20 cellular contexts compared by ENCODE assay signal in genomic region chr20:58875111-58875510, GRCh38. TPM values are rescaled to one million over a fixed set of nuclear protein-coding genes. Genes with fewer than 3 reads are reported as not detected.
DNase-seq lines count a peak whose midpoint lies in the region; ATAC-seq, FAIRE-seq and TF ChIP-seq lines count a peak whose summit lies in the region.
"Had no signal": no experiment of that assay in that cellular context is flagged by ENCODE, and none has a peak within 500 bp of the region (broad histone marks: within the 10 kb centered on the region; RNA-seq: fewer than 3 reads in every experiment).

No MANE protein-coding gene starts in this region.

- DNase-seq in IMR-90 (no peak), WERI-Rb-1 (peak; percentile 37), H1 (ENCODE audit: low read depth in 1 of 2, low spot score in 2 of 2) (no peak), thyroid gland (no peak), chondrocyte (ENCODE audit: low spot score) (no peak)
- DNase-seq: CD8-positive, alpha-beta memory T cell; H7; KG1; NCI-H1417; NCI-H187; NCI-H226; NCI-H526; NK-92 treated with Interleukin-12 subunit alpha and Interleukin-12 subunit beta, amount 100 ng/mL, for 24 hours; Right ventricle myocardium superior had no signal

- H3K79me2 ChIP-seq in H1 (ENCODE audit: control insufficient read depth in 1 of 2, insufficient read depth in 2 of 2, low read length in 2 of 2), result no peaks in the 10 kb centered on the region

- H2BK120ac ChIP-seq in IMR-90 (ENCODE audit: low read depth, low read length) (no peak overlapping the region), H1 (replicated peaks; ENCODE audit: low read depth, low read length) (no peak overlapping the region)

- H4K20me1 ChIP-seq in IMR-90 (ENCODE audit: insufficient read depth, low read length) (no peaks in the 10 kb centered on the region), H1 (replicated peaks in 1 of 2; ENCODE audit: control insufficient read depth in 1 of 2, insufficient read depth in 2 of 2, low read length in 2 of 2) (no peaks in the 10 kb centered on the region)
- H4K20me1 ChIP-seq: BLaER1 treated with 17β-estradiol and CSF1 and Interleukin-3, amounts not matched to agents 10 nM and 100 nM had no signal

- TF ChIP-seq POLR2A in IMR-90 (IDR thresholded peaks at IDR 0.05; ENCODE audit: low read depth, low read length) (no peak), H1 (IDR thresholded peaks at IDR 0.05; ENCODE audit: control extremely low read depth in 1 of 2, low read depth in 2 of 2, low read length in 2 of 2) (no peak), thyroid gland (IDR thresholded peaks at IDR 0.05) (no peak)

- TF ChIP-seq CTCF in IMR-90 (conservative IDR thresholded peaks at IDR 0.05; ENCODE audit: low read depth, low read length), result no peak
- TF ChIP-seq CTCF in WERI-Rb-1 (IDR thresholded peaks at IDR 0.05; ENCODE audit: low read depth, low read length), result no peak
- no peak for TF ChIP-seq CTCF in H1 (IDR thresholded peaks at IDR 0.05; ENCODE audit: control extremely low read depth in 1 of 3, insufficient read depth in 1 of 3, low read depth in 1 of 3, low read length in 3 of 3)
- no peak for TF ChIP-seq CTCF in thyroid gland (IDR thresholded peaks at IDR 0.05)
- TF ChIP-seq CTCF in chondrocyte (IDR thresholded peaks at IDR 0.05), result no peak

- H3K4me2 ChIP-seq in IMR-90 (ENCODE audit: low read depth, low read length) (no peak overlapping the region), H1 (ENCODE audit: insufficient read depth in 1 of 2, low read depth in 2 of 2, low read length in 2 of 2) (no peak overlapping the region)
- H3K4me2 ChIP-seq: BLaER1 treated with 17β-estradiol and CSF1 and Interleukin-3, amounts not matched to agents 10 nM and 100 nM had no signal

- no peak overlapping the region for H4K5ac ChIP-seq in IMR-90 (ENCODE audit: low read depth, low read length)
- H4K5ac ChIP-seq in H1 (ENCODE audit: insufficient read length, low read depth, low read length), result no peak overlapping the region

- no peak overlapping the region for H2AFZ ChIP-seq in IMR-90 (replicated peaks; ENCODE audit: low read length, poor library complexity)
- H2AFZ ChIP-seq in H1 (ENCODE audit: low read length), result no peak overlapping the region

- POLR2A ChIA-PET in IMR-90 (lab: Charles Lee; ENCODE audit: unreplicated experiment) (no interaction called here), H1 (lab: Charles Lee; ENCODE audit: partially characterized antibody) (interaction anchor here (1.5 to 4.4 kb wide), 3 partner anchors 9 to 15 kb away, joined by 3 to 26 read pairs (median 13); no protein-coding TSS in a partner anchor)

- H3K4me3 Mint-ChIP-seq in chondrocyte (ENCODE audit: unreplicated experiment), result no peak overlapping the region
- H3K4me3 Mint-ChIP-seq: CD8-positive, alpha-beta memory T cell had no signal

- no peak overlapping the region for H2BK15ac ChIP-seq in IMR-90 (ENCODE audit: low read depth, low read length)
- H2BK15ac ChIP-seq in H1 (ENCODE audit: low read length), result no peak overlapping the region

- intact Hi-C loops in IMR-90 (cut with micrococcal nuclease), result no loop called here
- intact Hi-C loops in thyroid gland (cut with DNase I), result no loop called here

- H3K4me3 ChIP-seq in IMR-90 (ENCODE audit: insufficient read depth, low read depth, low read length) (no peak overlapping the region), WERI-Rb-1 (ENCODE audit: low read depth, low read length) (no peak overlapping the region), H1 (ENCODE audit: extremely low read depth in 1 of 4, insufficient read depth in 2 of 4, low read depth in 3 of 4, low read length in 4 of 4) (no peak overlapping the region), thyroid gland (replicated peaks in 1 of 3) (no peak overlapping the region)
- H3K4me3 ChIP-seq: BLaER1 treated with 17β-estradiol and CSF1 and Interleukin-3, amounts not matched to agents 10 nM and 100 nM had no signal

- no peak overlapping the region for H3K14ac ChIP-seq in IMR-90 (replicated peaks; ENCODE audit: low read depth, low read length)
- H3K14ac ChIP-seq in H1 (ENCODE audit: insufficient read length), result no peak overlapping the region

- peaks cover 3% of the 10 kb centered on the region; the same call in 1 of the 2 replicates for H3K9me1 ChIP-seq in IMR-90 (ENCODE audit: insufficient read depth, low read length)

- no peak overlapping the region for H3K18ac ChIP-seq in IMR-90 (ENCODE audit: low read depth, low read length)
- 0 out of 2 replicates have a peak overlapping the region, but pooled peaks have one; percentile 49 for H3K18ac ChIP-seq in H1 (ENCODE audit: extremely low read depth, low read length)

- BruUV-seq in IMR-90 (replicated peaks; lab: Mats Ljungman, UMichigan), result no TSS peak

- no peaks in the 10 kb centered on the region for H3K23me2 ChIP-seq in H1 (ENCODE audit: low read depth, low read length)

- no peaks in the 10 kb centered on the region for H3K27me3 Mint-ChIP-seq in chondrocyte (ENCODE audit: low read depth)

- peaks cover 2% of the 10 kb centered on the region; the same call in 1 of the 2 replicates for H3K4me1 ChIP-seq in IMR-90 (ENCODE audit: control insufficient read depth, insufficient read depth, low read length)
- H3K4me1 ChIP-seq in H1 (replicated peaks in 1 of 4; ENCODE audit: control insufficient read depth in 3 of 4, insufficient read depth in 4 of 4, low read length in 3 of 4), result peaks cover 3 to 23% (median 18%) of the 10 kb centered on the region in 4 experiments
- H3K4me1 ChIP-seq in thyroid gland, result peaks cover 37 to 64% of the 10 kb centered on the region in 2 donors

- H3K27ac Mint-ChIP-seq in chondrocyte (ENCODE audit: unreplicated experiment), result no peak overlapping the region

- H3K23ac ChIP-seq in IMR-90 (ENCODE audit: low read depth, low read length), result 0 out of 2 replicates have a peak overlapping the region, but pooled peaks have one; percentile 29
- H3K23ac ChIP-seq in H1 (ENCODE audit: insufficient read length), result no peak overlapping the region

- H3K56ac ChIP-seq in IMR-90 (ENCODE audit: extremely low read depth, insufficient read depth, low read length), result no peak overlapping the region
- H3K56ac ChIP-seq in H1 (replicated peaks; ENCODE audit: insufficient read length, low read depth, low read length), result no peak overlapping the region

- H3K79me1 ChIP-seq in IMR-90 (ENCODE audit: low read depth in 1 of 2, low read length in 2 of 2), result no peaks in the 10 kb centered on the region
- no peaks in the 10 kb centered on the region for H3K79me1 ChIP-seq in H1 (ENCODE audit: low read depth, low read length)

- in situ Hi-C loops in IMR-90 (cut with MboI; ENCODE audit: low sequenced_read_pairs), result no loop called here

- H2BK20ac ChIP-seq in IMR-90 (ENCODE audit: low read depth, low read length) (no peak overlapping the region), H1 (ENCODE audit: low read length) (no peak overlapping the region)

- no peak overlapping the region for H2AK5ac ChIP-seq in IMR-90 (ENCODE audit: low read depth, low read length)
- no peak overlapping the region for H2AK5ac ChIP-seq in H1 (ENCODE audit: low read depth, low read length)

- H2BK5ac ChIP-seq in IMR-90 (ENCODE audit: low read depth, low read length, poor library complexity, severe bottlenecking) (no peak overlapping the region), H1 (ENCODE audit: low read depth, low read length) (no peak overlapping the region)

- no peaks in the 10 kb centered on the region for H3K9me3 Mint-ChIP-seq in chondrocyte (ENCODE audit: low read depth)
- H3K9me3 Mint-ChIP-seq: CD8-positive, alpha-beta memory T cell had no signal

- H3K36me3 ChIP-seq in IMR-90 (ENCODE audit: control insufficient read depth, insufficient read depth, low read length) (no peaks in the 10 kb centered on the region), WERI-Rb-1 (no peaks in the 10 kb centered on the region), H1 (ENCODE audit: control insufficient read depth in 2 of 4, insufficient read depth in 4 of 4, low read length in 3 of 4) (no peaks in the 10 kb centered on the region; a peak in 1 of 8 replicates), thyroid gland (no peaks in the 10 kb centered on the region)
- H3K36me3 ChIP-seq: BLaER1 treated with 17β-estradiol and CSF1 and Interleukin-3, amounts not matched to agents 10 nM and 100 nM had no signal

- H3K9me3 ChIP-seq in IMR-90 (ENCODE audit: control insufficient read depth, insufficient read depth, low read length) (no peaks in the 10 kb centered on the region), WERI-Rb-1 (ENCODE audit: severe bottlenecking) (no peaks in the 10 kb centered on the region), H1 (ENCODE audit: insufficient read depth in 2 of 2, low read depth in 1 of 2, low read length in 1 of 2) (no peaks in the 10 kb centered on the region), thyroid gland (no peaks in the 10 kb centered on the region)
- H3K9me3 ChIP-seq: BLaER1 treated with 17β-estradiol and CSF1 and Interleukin-3, amounts not matched to agents 10 nM and 100 nM had no signal

- no peak overlapping the region for H3K27ac ChIP-seq in IMR-90 (ENCODE audit: insufficient read depth, low read length)
- peak overlapping the region; percentile 32 for H3K27ac ChIP-seq in WERI-Rb-1
- H3K27ac ChIP-seq in H1 (ENCODE audit: low read depth, low read length), result no peak overlapping the region
- peak overlapping the region; percentile 38 to 92 (median 91) for H3K27ac ChIP-seq in thyroid gland
- H3K27ac ChIP-seq: BLaER1 treated with 17β-estradiol and CSF1 and Interleukin-3, amounts not matched to agents 10 nM and 100 nM had no signal

- peak overlapping the region; percentile 45 for H2AK9ac ChIP-seq in IMR-90 (replicated peaks; ENCODE audit: low read depth, low read length, poor library complexity)

- H2BK12ac ChIP-seq in H1 (ENCODE audit: low read depth, low read length), result no peak overlapping the region

- dilution Hi-C loops in IMR-90 (cut with HindIII; ENCODE audit: low sequenced_read_pairs, unreplicated experiment), result no loop called here

- H3K36me3 Mint-ChIP-seq in chondrocyte (ENCODE audit: low read depth), result no peaks in the 10 kb centered on the region

- no CpG with 5 or more reads among the region's 3 CpGs for WGBS in IMR-90 (ENCODE audit: extremely low coverage in 2 of 2, insufficient read length in 1 of 2), 2 experiments
- WGBS in H1 (ENCODE audit: extremely low coverage in 1 of 2, insufficient coverage in 1 of 2, insufficient read length in 1 of 2, insufficient replicate concordance in 2 of 2, low coverage in 1 of 2, low lambda C conversion rate in 2 of 2, missing lambda C conversion rate in 1 of 2), 2 experiments, result 85% methylated on average over 3 of the region's 3 CpGs; no CpG with 5 or more reads in 1 of the 2 experiments
- 90 to 95% methylated on average over 3 of the region's 3 CpGs for WGBS in thyroid gland, 2 donors

- no peak for TF ChIP-seq RAD21 in IMR-90 (IDR thresholded peaks at IDR 0.05; ENCODE audit: low read length)
- no peak for TF ChIP-seq RAD21 in H1 (IDR thresholded peaks at IDR 0.05 in 1 of 2, conservative IDR thresholded peaks at IDR 0.05 in 1 of 2; ENCODE audit: low read depth in 2 of 2, low read length in 2 of 2)

- CTCF ChIA-PET in IMR-90 (lab: Yijun Ruan, JAX), result no interaction called here
- CTCF ChIA-PET in H1 (lab: Charles Lee; ENCODE audit: partially characterized antibody), result interaction anchor here (1.4 to 2.4 kb wide), 2 partner anchors 11 to 529 kb away, joined by 4 to 6 read pairs; no protein-coding TSS in a partner anchor

- H3K27me3 ChIP-seq in IMR-90 (ENCODE audit: control insufficient read depth, insufficient read depth, low read length) (peaks cover 7% of the 10 kb centered on the region), WERI-Rb-1 (ENCODE audit: insufficient read depth, low read depth, severe bottlenecking) (no peaks in the 10 kb centered on the region), H1 (replicated peaks in 1 of 4; ENCODE audit: control insufficient read depth in 3 of 4, extremely low read depth in 1 of 4, insufficient read depth in 3 of 4, low read length in 3 of 4) (no peaks in the 10 kb centered on the region), thyroid gland (no peaks in the 10 kb centered on the region)
- H3K27me3 ChIP-seq: BLaER1 treated with 17β-estradiol and CSF1 and Interleukin-3, amounts not matched to agents 10 nM and 100 nM had no signal

- ATAC-seq in IMR-90 (ENCODE audit: low read depth) (no peak), GM18858 (IDR thresholded peaks at IDR 0.05; ENCODE audit: unreplicated experiment) (no peak), GM18517 (IDR thresholded peaks at IDR 0.05; ENCODE audit: unreplicated experiment) (no peak)

- H4K91ac ChIP-seq in IMR-90 (ENCODE audit: insufficient read depth, low read depth, low read length), result no peak overlapping the region
- no peak overlapping the region for H4K91ac ChIP-seq in H1 (replicated peaks; ENCODE audit: insufficient read length, low read length)

- FAIRE-seq in H1 (lab: Jason Lieb, UNC), result no peak
- FAIRE-seq: D721Med, GM12892, GM18507 had no signal

- TF ChIP-seq EP300 in H1 (IDR thresholded peaks at IDR 0.05; ENCODE audit: borderline replicate concordance in 1 of 2, low read depth in 2 of 2, low read length in 2 of 2), result no peak

- no peak overlapping the region for H3K9ac ChIP-seq in IMR-90 (ENCODE audit: low read depth, low read length)
- H3K9ac ChIP-seq in H1 (replicated peaks in 1 of 4; ENCODE audit: extremely low read depth in 1 of 4, low read depth in 3 of 4, low read length in 3 of 4), result no peak overlapping the region
- H3K9ac ChIP-seq: BLaER1 treated with 17β-estradiol and CSF1 and Interleukin-3, amounts not matched to agents 10 nM and 100 nM had no signal

- no peak overlapping the region for H3K4ac ChIP-seq in IMR-90 (ENCODE audit: low read depth, low read length)
- no peak overlapping the region for H3K4ac ChIP-seq in H1 (replicated peaks; ENCODE audit: insufficient read length, low read depth, low read length)

- H4K8ac ChIP-seq in IMR-90 (ENCODE audit: low read depth in 2 of 2, low read length in 2 of 2), result no peak overlapping the region
- no peak overlapping the region for H4K8ac ChIP-seq in H1 (ENCODE audit: extremely low read depth, insufficient read depth, low read length)

- H3K4me1 Mint-ChIP-seq in chondrocyte (ENCODE audit: low read depth), result peaks cover 10% of the 10 kb centered on the region

RNA-seq across cellular contexts. Expression of gene GNAS, which starts 22.6 kb away (rescaled TPM):
- 377 and 397 TPM in 2 replicates for total RNA-seq in IMR-90 (2012; rRNA removed)
- polyA plus RNA-seq in IMR-90 (2012; rRNA removed), result 1,064 and 1,356 TPM in 2 replicates
- polyA plus RNA-seq in IMR-90 (2012; cell fraction: cytosol; rRNA removed), result 1,777 and 2,021 TPM in 2 replicates
- polyA plus RNA-seq in IMR-90 (2012; cell fraction: nucleus; rRNA removed; ENCODE audit: low replicate concordance), result 1,041 and 1,061 TPM in 2 replicates
- 989 and 1,039 TPM in 2 replicates for total RNA-seq in H1 (2021; fragmentation: NEBNext Ultra II Directional; extraction: Animal tissue kit (Norgen Biotek cat#: 25700))
- 1,613 and 2,238 TPM in 2 replicates for polyA plus RNA-seq in H1 (2011; rRNA removed)
- polyA plus RNA-seq in H1 (2011; cell fraction: cytosol; rRNA removed), result 1,327 TPM
- 1,703 TPM for polyA plus RNA-seq in H1 (2011; cell fraction: nucleus; rRNA removed)
- 953 to 1,220 TPM (median 1,156 TPM) in 4 replicates for polyA plus RNA-seq in H1 (2012, experiment 1 of 2)
- polyA plus RNA-seq in H1 (2012, experiment 2 of 2), result 998 TPM
- polyA plus RNA-seq in H1 (2013, experiment 1 of 2), result 696 TPM
- 746 TPM for polyA plus RNA-seq in H1 (2013, experiment 2 of 2)
- 1,072 and 1,265 TPM in 2 replicates for polyA minus RNA-seq in H1 (2011; rRNA and poly(A)+ RNA removed)
- polyA minus RNA-seq in H1 (2011; cell fraction: cytosol; rRNA and poly(A)+ RNA removed), result 673 TPM
- polyA minus RNA-seq in H1 (2011; cell fraction: nucleus; rRNA and poly(A)+ RNA removed), result 539 TPM
- 1,000 to 10,000 TPM; 2,457 to 5,038 (median 3,494) TPM for total RNA-seq in thyroid gland
- 1,127 to 1,393 TPM (median 1,374 TPM) in 3 replicates for total RNA-seq in chondrocyte

RNA-seq across cellular contexts. Expression of gene GNAS-AS1, which starts 24.4 kb away (rescaled TPM):
- total RNA-seq in IMR-90 (2012; rRNA removed) (0.54 and 0.83 TPM in 2 replicates), thyroid gland (1 to 10 TPM in 2 of 4 donors, under 1 TPM in 2; 0.42 to 1.9 (median 1.1) TPM), chondrocyte (1.1 to 2.7 TPM (median 1.7 TPM) in 3 replicates)
- polyA plus RNA-seq in IMR-90 (2012; rRNA removed) (0.60 and 0.90 TPM in 2 replicates), H1 (2011; rRNA removed) (4.7 and 5.4 TPM in 2 replicates)
- polyA plus RNA-seq in IMR-90 (2012; cell fraction: cytosol; rRNA removed), result 0.57 and 0.74 TPM in 2 replicates
- 0.90 and 1.0 TPM in 2 replicates for polyA plus RNA-seq in IMR-90 (2012; cell fraction: nucleus; rRNA removed; ENCODE audit: low replicate concordance)
- 11.7 and 13.7 TPM in 2 replicates for total RNA-seq in H1 (2021; fragmentation: NEBNext Ultra II Directional; extraction: Animal tissue kit (Norgen Biotek cat#: 25700))
- 5.8 TPM for polyA plus RNA-seq in H1 (2011; cell fraction: cytosol; rRNA removed)
- 15.2 TPM for polyA plus RNA-seq in H1 (2011; cell fraction: nucleus; rRNA removed)
- 4.0 to 6.0 TPM (median 5.4 TPM) in 4 replicates for polyA plus RNA-seq in H1 (2012, experiment 1 of 2)
- polyA plus RNA-seq in H1 (2012, experiment 2 of 2), result 4.3 TPM
- polyA plus RNA-seq in H1 (2013, experiment 1 of 2), result 2.2 TPM
- polyA plus RNA-seq in H1 (2013, experiment 2 of 2), result 2.1 TPM
- polyA minus RNA-seq in H1 (2011; rRNA and poly(A)+ RNA removed), result 5.8 and 6.2 TPM in 2 replicates
- 7.9 TPM for polyA minus RNA-seq in H1 (2011; cell fraction: cytosol; rRNA and poly(A)+ RNA removed)
- polyA minus RNA-seq in H1 (2011; cell fraction: nucleus; rRNA and poly(A)+ RNA removed), result 20.0 TPM
- polyA plus RNA-seq: CD8-positive, alpha-beta memory T cell had no signal

Comparison
In these comparisons a context has a peak if more than half of its experiments do, and no peak if none do; other contexts are left out.
1. H3K27ac ChIP-seq: peak in WERI-Rb-1 (single experiment) and thyroid gland (3 of 3); none in IMR-90 (single experiment) and H1 (single experiment).